In the genomic region with DNA sequence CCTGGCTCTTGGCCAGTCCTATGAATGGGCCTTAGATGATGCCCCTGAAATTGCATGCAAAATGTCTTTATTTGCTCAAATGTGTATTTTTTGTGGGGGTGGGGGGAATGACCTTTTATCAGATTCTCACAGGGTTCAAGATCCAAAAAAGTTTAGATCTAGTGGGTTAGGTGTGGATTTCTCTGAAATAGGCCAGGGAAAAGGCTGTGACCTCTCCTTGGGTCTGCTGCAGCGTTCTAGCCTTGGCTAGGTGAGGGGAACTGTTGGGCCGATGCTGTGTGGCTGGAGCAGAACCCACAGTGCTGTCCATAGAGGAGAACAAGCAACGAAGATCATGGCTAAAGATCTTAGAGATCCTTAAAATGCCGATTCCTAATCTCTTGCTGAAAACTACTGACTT, we compare ENCODE assay signal across 13 cellular contexts.
"Had no signal": no experiment of that assay in that cellular context is flagged by ENCODE, and none has a peak within 500 bp of the region (broad histone marks: within the 10 kb centered on the region; RNA-seq: fewer than 3 reads in every experiment).

No MANE protein-coding gene starts in this region.

- DNase-seq: activated CD4-positive, alpha-beta T cell treated with anti-CD3 and anti-CD28 coated beads for 4 hours; activated CD8-positive, alpha-beta memory T cell treated with anti-CD3 and anti-CD28 coated beads, Interleukin-2, amount 50 U/mL, for 48 hours; activated CD8-positive, alpha-beta T cell treated with anti-CD3 and anti-CD28 coated beads, Interleukin-2, amount 10 ng/mL, durations not matched to agents 7 days and 5 days; activated effector memory CD4-positive, alpha-beta T cell treated with Interleukin-2 at 50 U/mL for 16 hours; hippocampal formation; nucleus accumbens; psoas muscle; stimulated activated CD4-positive, alpha-beta T cell treated with anti-CD3 and anti-CD28 coated beads, Interleukin-2, amount 100 ng/mL, for 24 hours; stomach; T1000; uterus had no signal

- H3K4me3 Mint-ChIP-seq: activated CD8-positive, alpha-beta T cell treated with anti-CD3 and anti-CD28 coated beads, Interleukin-2, amount 10 ng/mL, durations not matched to agents 7 days and 5 days had no signal

- H3K4me1 ChIP-seq: psoas muscle, stomach, uterus had no signal

- H3K27ac ChIP-seq: psoas muscle, stomach, thoracic aorta, uterus had no signal

- H3K27ac Mint-ChIP-seq: activated CD8-positive, alpha-beta T cell treated with anti-CD3 and anti-CD28 coated beads, Interleukin-2, amount 10 ng/mL, durations not matched to agents 7 days and 5 days had no signal

- H3K36me3 ChIP-seq: uterus had no signal

- H3K4me3 ChIP-seq: psoas muscle, stomach, thoracic aorta, uterus had no signal

- H3K9me3 ChIP-seq: psoas muscle, stomach, thoracic aorta, uterus had no signal

- H3K27me3 ChIP-seq: stomach, uterus had no signal

- ATAC-seq: activated CD8-positive, alpha-beta T cell treated with anti-CD3 and anti-CD28 coated beads, Interleukin-2, amount 10 ng/mL, durations not matched to agents 7 days and 5 days; psoas muscle; sciatic nerve had no signal
